In the genomic region with DNA sequence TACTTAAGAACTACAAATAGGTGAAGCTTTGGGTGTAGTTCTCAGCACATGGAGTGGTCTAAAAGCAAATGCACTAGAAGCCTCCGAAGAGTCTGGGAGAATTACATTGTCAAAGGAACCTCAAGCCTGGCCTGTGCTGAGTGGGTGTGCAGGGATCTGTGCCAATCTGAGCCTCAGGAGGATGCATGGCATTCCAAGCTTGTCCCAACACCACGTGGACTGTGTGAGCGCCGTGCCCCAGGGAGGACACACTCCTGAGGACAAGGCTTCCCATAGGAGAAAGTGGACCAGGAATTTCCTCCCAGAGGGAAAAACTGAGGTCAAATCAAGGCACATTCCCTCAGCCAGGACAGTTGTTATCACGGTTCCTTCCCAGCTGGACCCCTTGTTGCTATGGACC, we compare ENCODE assay signal across 19 cellular contexts.
"Had no signal": no experiment of that assay in that cellular context is flagged by ENCODE, and none has a peak within 500 bp of the region (broad histone marks: within the 10 kb centered on the region; RNA-seq: fewer than 3 reads in every experiment).

No MANE protein-coding gene starts in this region.

- H3K9me3 ChIP-seq: ovary, right atrium auricular region, vagina had no signal

- FAIRE-seq: small intestine had no signal

- H2AFZ ChIP-seq: hepatocyte had no signal

- H3K27me3 ChIP-seq: heart right ventricle, hepatocyte, ovary, right atrium auricular region, spleen, tibial nerve, vagina had no signal

- H3K27ac ChIP-seq: heart right ventricle, hepatocyte, ovary, right atrium auricular region, spleen, tibial nerve, vagina had no signal

- H3K36me3 ChIP-seq: heart right ventricle, ovary, right atrium auricular region, spleen, tibial nerve, vagina had no signal

- H3K79me2 ChIP-seq: hepatocyte had no signal

- H3K4me1 ChIP-seq: right atrium auricular region, spleen, tibial nerve, vagina had no signal

- ATAC-seq: naive thymus-derived CD4-positive, alpha-beta T cell; natural killer cell treated with Interleukin-12 subunit alpha and Interleukin-12 subunit beta and Interleukin-15 and Interleukin-18, amount 100 ng/mL, for 72 hours; sciatic nerve; stimulated activated memory B cell treated with anti-CD40 and anti-IgM and Interleukin-4, amounts not matched to agents 10 μg/mL and 1 μg/mL and 100 μg/mL, for 72 hours; stimulated activated naive CD8-positive, alpha-beta T cell treated with anti-CD3 and anti-CD28 coated beads, Interleukin-15, amount 100 ng/mL, for 72 hours had no signal

- H3K4me3 ChIP-seq: heart right ventricle, hepatocyte, lung, ovary, right atrium auricular region, spleen, tibial nerve, vagina had no signal

- H3K4me2 ChIP-seq: hepatocyte had no signal

- DNase-seq: heart right ventricle; islet precursor cell; mesendoderm; naive thymus-derived CD4-positive, alpha-beta T cell; ovary; small intestine; spleen; stimulated activated CD4-positive, alpha-beta T cell treated with anti-CD3 and anti-CD28 coated beads, Interleukin-4, amount 100 ng/mL, for 24 hours; stimulated activated naive CD4-positive, alpha-beta T cell treated with Interleukin-2 at 50 U/mL for 16 hours; stimulated activated naive CD8-positive, alpha-beta T cell treated with anti-CD3 and anti-CD28 coated beads, Interleukin-15, amount 100 ng/mL, for 72 hours; substantia nigra had no signal
